ENCODE assay signal across 8 cellular contexts in genomic region chr6:34238507-34239239, GRCh38. TPM values are rescaled to one million over a fixed set of nuclear protein-coding genes. Genes with fewer than 3 reads are reported as not detected.
DNase-seq lines count a peak whose midpoint lies in the region; ATAC-seq, FAIRE-seq and TF ChIP-seq lines count a peak whose summit lies in the region.

No MANE protein-coding gene starts in this region.

- intact Hi-C loops in dorsolateral prefrontal cortex (cut with DNase I) = loop anchor here in 1 of 2 donors (2.0 kb wide), 1 partner anchor 42 kb away; no protein-coding TSS in a partner anchor

- H3K9me3 Mint-ChIP-seq in neural progenitor cell = no peaks in the 10 kb centered on the region

- H3K4me2 ChIP-seq in neural progenitor cell = peak overlapping the region; percentile 100

- TF ChIP-seq CTCF in D721Med (IDR thresholded peaks at IDR 0.05; ENCODE audit: insufficient read depth, missing control alignments) (no peak), dorsolateral prefrontal cortex (IDR thresholded peaks at IDR 0.05 in 54 of 56, conservative IDR thresholded peaks at IDR 0.05 in 2 of 56; ENCODE audit: low read depth in 1 of 56, partially characterized antibody in 56 of 56) (no peak), neural progenitor cell (IDR thresholded peaks at IDR 0.05) (no peak)

- H3K4me3 ChIP-seq in MG63 = peak overlapping the region; percentile 69
- H3K4me3 ChIP-seq in dorsolateral prefrontal cortex = peak overlapping the region in 56 of 59 donors; percentile 65 to 86 (median 77)
- peak overlapping the region; percentile 98 for H3K4me3 ChIP-seq in neural progenitor cell

- FAIRE-seq in D721Med (lab: Jason Lieb, UNC) = no peak

- H3K36me3 ChIP-seq in MG63 = peaks cover 18% of the 10 kb centered on the region
- H3K36me3 ChIP-seq in neural progenitor cell = peaks cover 11% of the 10 kb centered on the region

- peaks cover 43% of the 10 kb centered on the region for H3K4me1 ChIP-seq in neural progenitor cell

- H3K4me1 Mint-ChIP-seq in neural progenitor cell = peaks cover 58% of the 10 kb centered on the region

- peak overlapping the region; percentile 91 for H3K9ac ChIP-seq in neural progenitor cell

- H3K9me3 ChIP-seq in MG63 (no peaks in the 10 kb centered on the region), neural progenitor cell (ENCODE audit: low read depth) (no peaks in the 10 kb centered on the region)

- H3K4me3 Mint-ChIP-seq in neural progenitor cell = peak overlapping the region; percentile 93

- H4K20me1 ChIP-seq in neural progenitor cell (ENCODE audit: low read depth) = peaks cover 61% of the 10 kb centered on the region

- no peak overlapping the region for H2AFZ ChIP-seq in neural progenitor cell (replicated peaks)

- ATAC-seq in HG03095 (IDR thresholded peaks at IDR 0.05; ENCODE audit: unreplicated experiment) = no peak
- ATAC-seq in GM18498 (IDR thresholded peaks at IDR 0.05; ENCODE audit: unreplicated experiment) = no peak

- peaks cover 88% of the 10 kb centered on the region for H3F3A ChIP-seq in neural progenitor cell (ENCODE audit: low read depth)

- no peaks in the 10 kb centered on the region for H3K27me3 ChIP-seq in MG63
- H3K27me3 ChIP-seq in dorsolateral prefrontal cortex = no peaks in the 10 kb centered on the region
- H3K27me3 ChIP-seq in neural progenitor cell = no peaks in the 10 kb centered on the region

- peaks cover 24% of the 10 kb centered on the region for H3K36me3 Mint-ChIP-seq in neural progenitor cell

- peaks cover 4% of the 10 kb centered on the region for H3K27me3 Mint-ChIP-seq in neural progenitor cell (ENCODE audit: insufficient read depth, low read depth)

- H3K27ac ChIP-seq in dorsolateral prefrontal cortex (peak overlapping the region in 43 of 59 donors; percentile 23 to 90 (median 77)), neural progenitor cell (peak overlapping the region; percentile 70)

- peak; percentile 15 for DNase-seq in D721Med (ENCODE audit: insufficient read length, low spot score)
- no peak for DNase-seq in MG63
- peak in 2 of 10 donors; percentile 22 to 26 for DNase-seq in dorsolateral prefrontal cortex
- DNase-seq in neural progenitor cell (ENCODE audit: low spot score) = peak; percentile 40
- no peak for DNase-seq in midbrain (lab: John Stamatoyannopoulos, UW)
- DNase-seq in NCI-H1048 (lab: John Stamatoyannopoulos, UW) = no peak

- peak overlapping the region; percentile 89 for H3K27ac Mint-ChIP-seq in neural progenitor cell

- H3K79me2 ChIP-seq in neural progenitor cell (ENCODE audit: low read depth) = peaks cover 85% of the 10 kb centered on the region

RNA-seq across cellular contexts. Expression of gene HMGA1, which starts 2.0 kb away (rescaled TPM):
- 65.7 and 74.6 TPM in 2 replicates for total RNA-seq in MG63 (2014; rRNA removed; shearing (Covaris generic); ENCODE audit: low replicate concordance)
- total RNA-seq in dorsolateral prefrontal cortex = 10 to 100 TPM; 33.1 to 85.0 (median 58.3) TPM
- 417 and 1,058 TPM in 2 replicates for total RNA-seq in neural progenitor cell (ENCODE audit: low replicate concordance)

RNA-seq across cellular contexts. Expression of gene SMIM29, which starts 10.1 kb away (rescaled TPM):
- 2.4 and 12.0 TPM in 2 replicates for total RNA-seq in MG63 (2014; rRNA removed; shearing (Covaris generic); ENCODE audit: low replicate concordance)
- total RNA-seq in dorsolateral prefrontal cortex = 100 to 1,000 TPM in 3 of 120 experiments, 10 to 100 TPM in 117; 43.8 to 108 (median 67.5) TPM
- 2.4 and 8.9 TPM in 2 replicates for total RNA-seq in neural progenitor cell (ENCODE audit: low replicate concordance)

Comparison
In these comparisons a context has a peak if more than half of its experiments do, and no peak if none do; other contexts are left out.
1. DNase-seq: peak in D721Med (single experiment) and neural progenitor cell (single experiment); none in MG63 (single experiment), midbrain (single experiment) and NCI-H1048 (single experiment).
2. Peak in every context shown above with its lines, with median percentiles within 50 percentile points of each other: H3K4me3 ChIP-seq.